Comparison of ENCODE assay signal across 8 cellular contexts in the genomic region with DNA sequence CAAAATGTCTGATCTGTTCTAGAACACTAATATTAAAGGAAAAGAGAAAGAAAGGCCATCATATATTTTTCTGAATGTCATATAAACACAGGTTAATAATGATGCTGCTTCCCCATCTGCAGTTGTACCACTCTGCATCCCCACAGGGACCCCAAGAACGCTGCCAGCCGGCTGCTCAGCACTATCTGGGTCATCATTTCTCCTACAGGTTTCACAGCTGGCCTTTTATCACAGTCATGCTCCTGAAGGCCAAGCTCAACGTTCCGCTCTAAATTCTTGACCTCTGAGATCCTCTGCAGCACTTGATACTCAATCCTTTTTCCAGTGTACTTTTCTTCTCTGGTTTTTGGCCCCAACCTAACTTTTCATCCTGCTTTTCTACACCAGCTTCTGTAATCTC. TPM values are rescaled to one million over a fixed set of nuclear protein-coding genes. Genes with fewer than 3 reads are reported as not detected.
DNase-seq lines count a peak whose midpoint lies in the region; ATAC-seq and TF ChIP-seq lines count a peak whose summit lies in the region.

No MANE protein-coding gene starts in this region.

- H3K4me2 ChIP-seq in BLaER1: peak overlapping the region; percentile 93

- peaks cover 37 to 42% (median 38%) of the 10 kb centered on the region in 3 donors for H3K4me1 Mint-ChIP-seq in IgD-negative memory B cell
- peaks cover 38% of the 10 kb centered on the region for H3K4me1 Mint-ChIP-seq in central memory CD8-positive, alpha-beta T cell
- peaks cover 48 to 59% of the 10 kb centered on the region in 2 donors for H3K4me1 Mint-ChIP-seq in natural killer cell

- peak overlapping the region; percentile 60 for H3K4me3 ChIP-seq in BLaER1

- peaks cover 30% of the 10 kb centered on the region for H3K36me3 ChIP-seq in BLaER1

- H3K9me3 Mint-ChIP-seq in IgD-negative memory B cell (no peaks in the 10 kb centered on the region), natural killer cell (no peaks in the 10 kb centered on the region)
- no peaks in the 10 kb centered on the region for H3K9me3 Mint-ChIP-seq in central memory CD8-positive, alpha-beta T cell

- H3K9me3 ChIP-seq in BLaER1: no peaks in the 10 kb centered on the region

- peak overlapping the region; percentile 77 for H3K9ac ChIP-seq in BLaER1

- no peak for ATAC-seq in central memory CD8-positive, alpha-beta T cell (replicated peaks; ENCODE audit: extremely low read depth, poor library complexity, severe bottlenecking)
- ATAC-seq in natural killer cell: no peak
- ATAC-seq in left colon: no peak
- no peak for ATAC-seq in GM18861 (IDR thresholded peaks at IDR 0.05; ENCODE audit: unreplicated experiment)

- peak overlapping the region; percentile 90 for H3K27ac ChIP-seq in BLaER1

- H3K27me3 Mint-ChIP-seq in IgD-negative memory B cell: no peaks in the 10 kb centered on the region
- no peaks in the 10 kb centered on the region for H3K27me3 Mint-ChIP-seq in central memory CD8-positive, alpha-beta T cell
- no peaks in the 10 kb centered on the region for H3K27me3 Mint-ChIP-seq in natural killer cell (ENCODE audit: low read depth in 2 of 2)

- DNase-seq in central memory CD8-positive, alpha-beta T cell (ENCODE audit: low spot score in 2 of 2): no peak
- DNase-seq in natural killer cell (no peak), left colon (no peak), NCI-H69 (lab: John Stamatoyannopoulos, UW) (no peak), NCI-H2107 treated with DMSO at 0.1 percent for 48 hours (lab: John Stamatoyannopoulos, UW; ENCODE audit: unreplicated experiment) (no peak)

- intact Hi-C loops in natural killer cell (cut with micrococcal nuclease): no loop called here
- intact Hi-C loops in left colon (cut with DNase I, micrococcal nuclease): no loop called here

- H4K20me1 ChIP-seq in BLaER1: peaks cover 44% of the 10 kb centered on the region

- H3K27me3 ChIP-seq in BLaER1: no peaks in the 10 kb centered on the region

- H3K4me3 Mint-ChIP-seq in IgD-negative memory B cell (peak overlapping the region; percentile 84 to 95 (median 90)), natural killer cell (peak overlapping the region; percentile 87)
- H3K4me3 Mint-ChIP-seq in central memory CD8-positive, alpha-beta T cell: peak overlapping the region; percentile 75

- TF ChIP-seq CTCF in natural killer cell (IDR thresholded peaks at IDR 0.05): no peak

- peaks cover 75% of the 10 kb centered on the region for H3K4me1 ChIP-seq in BLaER1

- H3K36me3 Mint-ChIP-seq in IgD-negative memory B cell: peaks cover 5% of the 10 kb centered on the region
- peaks cover 66% of the 10 kb centered on the region for H3K36me3 Mint-ChIP-seq in central memory CD8-positive, alpha-beta T cell (ENCODE audit: insufficient read depth)
- H3K36me3 Mint-ChIP-seq in natural killer cell: peaks cover 7% of the 10 kb centered on the region

- H3K27ac Mint-ChIP-seq in IgD-negative memory B cell (peak overlapping the region; percentile 81 to 96 (median 93)), natural killer cell (peak overlapping the region; percentile 89 to 96)
- peak overlapping the region; percentile 88 for H3K27ac Mint-ChIP-seq in central memory CD8-positive, alpha-beta T cell (ENCODE audit: low read depth)

RNA-seq across cellular contexts. Expression of gene IDI1, which starts 4.8 kb away (rescaled TPM):
- polyA plus RNA-seq in IgD-negative memory B cell: 54.8 TPM
- total RNA-seq in natural killer cell (100 to 1,000 TPM; 156 to 229 (median 163) TPM), left colon (100 to 1,000 TPM in 1 of 2 donors, 10 to 100 TPM in 1; 65.2 to 132 TPM)

RNA-seq across cellular contexts. Expression of gene WDR37, which starts 12.0 kb away (rescaled TPM):
- polyA plus RNA-seq in IgD-negative memory B cell: 14.7 TPM
- total RNA-seq in natural killer cell (10 to 100 TPM; 56.3 to 59.6 (median 57.6) TPM), left colon (10 to 100 TPM; 16.9 to 20.0 TPM)

RNA-seq across cellular contexts. Expression of gene IDI2, which starts 18.5 kb away (rescaled TPM):
- not detected for polyA plus RNA-seq in IgD-negative memory B cell
- not detected for total RNA-seq in natural killer cell
- total RNA-seq in left colon: not detected

RNA-seq across cellular contexts. Expression of gene GTPBP4, which starts 55.9 kb away (rescaled TPM):
- 20.7 TPM for polyA plus RNA-seq in IgD-negative memory B cell
- total RNA-seq in natural killer cell (10 to 100 TPM; 53.9 to 99.6 (median 72.5) TPM), left colon (10 to 100 TPM; 22.7 to 35.6 TPM)
